Comparison of ENCODE assay signal across 3 cellular contexts in genomic region chr2:122447237-122447636, GRCh38.
A peak's percentile ranks its signal among the peaks of the same experiment; 100 is the strongest.
TF ChIP-seq lines count a peak whose summit lies in the region.

No MANE protein-coding gene starts in this region.

TF ChIP-seq in HEK293, 187 proteins besides CTCF, POLR2A, EP300 and RAD21:
- no peak for TF ChIP-seq ZNF645 (tag by site-specific recombination; IDR thresholded peaks at IDR 0.05)
- TF ChIP-seq SETDB1 (IDR thresholded peaks at IDR 0.05; ENCODE audit: insufficient read length, low read length): peak; percentile 42

TF ChIP-seq in WTC11, 78 proteins besides CTCF, POLR2A, EP300 and RAD21 (continued from another document):
- TF ChIP-seq ZNF317 (CRISPR knock-in tag; IDR thresholded peaks at IDR 0.05; ENCODE audit: borderline replicate concordance, low read depth) (0 out of 2 replicates have a peak, but pooled peaks have one; percentile 30), TCF7 (CRISPR knock-in tag; IDR thresholded peaks at IDR 0.05; ENCODE audit: low read depth) (no peak), ZNF138 (CRISPR knock-in tag; conservative IDR thresholded peaks at IDR 0.05) (no peak), SMAD4 (CRISPR knock-in tag; IDR thresholded peaks at IDR 0.05) (no peak)
TF ChIP-seq in WTC11: peak in this region for 1.

TF ChIP-seq in GM12878, 131 proteins besides CTCF, POLR2A, EP300 and RAD21 (continued from another document):
- TF ChIP-seq SUPT20H (IDR thresholded peaks at IDR 0.05; ENCODE audit: borderline replicate concordance, control insufficient read depth, low read depth, low read length): no peak
- no peak for TF ChIP-seq MAX (IDR thresholded peaks at IDR 0.05; ENCODE audit: low read depth, low read length)
- no peak for TF ChIP-seq HSF1 (IDR thresholded peaks at IDR 0.05; ENCODE audit: low read depth, low read length)
- TF ChIP-seq SKIL (IDR thresholded peaks at IDR 0.05; ENCODE audit: low read depth, poor library complexity, severe bottlenecking): no peak
- no peak for TF ChIP-seq TAF1 (IDR thresholded peaks at IDR 0.05; ENCODE audit: borderline replicate concordance, low read depth, low read length)
- no peak for TF ChIP-seq CREB1 (IDR thresholded peaks at IDR 0.05; ENCODE audit: low read depth)
- TF ChIP-seq E2F4 (IDR thresholded peaks at IDR 0.05; ENCODE audit: low read depth, low read length): no peak
- TF ChIP-seq NRF1 (conservative IDR thresholded peaks at IDR 0.05; ENCODE audit: low read depth, low read length): no peak
- TF ChIP-seq STAT1 (conservative IDR thresholded peaks at IDR 0.05): no peak
- peak; percentile 88; the same call in 1 of the 2 replicates for TF ChIP-seq ZBTB33 (IDR thresholded peaks at IDR 0.05)
- peak; percentile 78 for TF ChIP-seq KLF5 (IDR thresholded peaks at IDR 0.05; ENCODE audit: partially characterized antibody)
- TF ChIP-seq ATF7 (IDR thresholded peaks at IDR 0.05; ENCODE audit: low read depth): no peak
- no peak for TF ChIP-seq CREM (IDR thresholded peaks at IDR 0.05; ENCODE audit: low read depth)
